24 cellular contexts compared by ENCODE assay signal in the genomic region with DNA sequence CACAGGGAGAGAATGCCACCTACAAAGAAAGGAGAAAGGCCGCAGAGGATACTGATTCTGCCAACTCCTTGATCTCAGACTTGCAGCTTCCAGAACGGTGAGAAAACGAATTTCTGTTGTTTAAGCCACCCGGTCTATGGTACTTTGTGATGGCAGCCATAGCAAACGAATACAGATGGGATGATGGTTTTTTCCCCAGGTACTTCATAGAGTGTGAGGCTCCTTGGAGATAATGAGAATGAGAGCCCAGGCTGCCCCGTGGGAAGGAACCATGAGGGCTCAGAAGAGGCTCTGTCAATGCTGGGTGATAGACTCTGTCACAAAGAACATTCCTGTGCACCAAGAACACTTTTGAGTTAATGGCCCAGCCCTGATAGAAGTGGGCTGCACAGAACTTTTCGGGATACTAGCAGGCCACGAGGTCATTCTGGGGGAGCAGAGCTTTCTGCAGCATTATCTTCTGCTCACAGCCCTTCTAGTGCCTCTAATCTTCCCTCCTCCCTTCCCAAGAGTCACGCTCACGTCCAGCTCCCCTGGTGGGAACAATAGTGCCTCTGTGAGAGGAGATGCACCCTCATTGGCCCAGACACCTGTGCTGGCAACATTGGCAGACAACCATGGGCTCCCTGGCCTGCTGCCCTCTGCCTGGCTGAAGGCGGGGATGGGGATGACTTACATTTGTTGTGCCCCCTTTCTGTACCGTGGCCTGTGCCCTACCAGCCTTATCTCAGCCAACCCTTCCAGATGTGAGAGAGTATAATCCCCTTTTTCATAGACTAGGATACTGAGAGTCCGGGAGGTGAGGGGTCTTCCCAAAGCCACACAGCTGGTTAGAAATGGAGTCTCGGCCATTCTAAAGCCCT. TPM values are rescaled to one million over a fixed set of nuclear protein-coding genes. Genes with fewer than 3 reads are reported as not detected.
"Had no signal": no experiment of that assay in that cellular context is flagged by ENCODE, and none has a peak within 500 bp of the region (broad histone marks: within the 10 kb centered on the region; RNA-seq: fewer than 3 reads in every experiment).

No MANE protein-coding gene starts in this region.

- H3K36me3 ChIP-seq: gastroesophageal sphincter, heart right ventricle, left ventricle myocardium inferior, neutrophil, sigmoid colon, thyroid gland had no signal

- H3K4me3 Mint-ChIP-seq: activated CD4-positive, alpha-beta T cell treated with anti-CD3 and anti-CD28 coated beads, Interleukin-2, amount 10 ng/mL, durations not matched to agents 7 days and 5 days; activated CD8-positive, alpha-beta T cell treated with anti-CD3 and anti-CD28 coated beads, Interleukin-2, amount 10 ng/mL, durations not matched to agents 7 days and 5 days; activated naive CD4-positive, alpha-beta T cell treated with anti-CD3 and anti-CD28 coated beads, Interleukin-2, amount 50 U/mL, for 24 hours; memory B cell; naive B cell; stimulated activated naive B cell treated with anti-CD40 and anti-IgM and Interleukin-4, amounts not matched to agents 10 μg/mL and 1 μg/mL and 100 μg/mL, for 72 hours had no signal

- H3K4me1 ChIP-seq: gastroesophageal sphincter, heart right ventricle, left ventricle myocardium inferior, sigmoid colon, thyroid gland had no signal

- H3K27ac ChIP-seq: gastroesophageal sphincter, heart right ventricle, left ventricle myocardium inferior, neutrophil, sigmoid colon, thyroid gland had no signal

- DNase-seq: activated CD4-positive, alpha-beta T cell treated with anti-CD3 and anti-CD28 coated beads, Interleukin-2, amount 10 ng/mL, durations not matched to agents 7 days and 5 days; activated CD8-positive, alpha-beta T cell treated with anti-CD3 and anti-CD28 coated beads, Interleukin-2, amount 10 ng/mL, durations not matched to agents 7 days and 5 days; activated gamma-delta T cell; effector CD4-positive, alpha-beta T cell; heart right ventricle; kidney glomerular epithelial cell; left ventricle myocardium inferior; mucosa of descending colon; naive B cell; sigmoid colon; stimulated activated CD4-positive, alpha-beta T cell treated with anti-CD3 and anti-CD28 coated beads, Interleukin-4, amount 100 ng/mL, for 4 hours; stimulated activated naive B cell treated with anti-CD40 and anti-IgM and Interleukin-4, amounts not matched to agents 10 μg/mL and 1 μg/mL and 100 μg/mL, for 72 hours; T-helper 1 cell; T1000; thyroid gland had no signal

- H3K4me1 Mint-ChIP-seq: activated naive CD4-positive, alpha-beta T cell treated with anti-CD3 and anti-CD28 coated beads, Interleukin-2, amount 50 U/mL, for 24 hours; memory B cell; naive B cell; stimulated activated naive B cell treated with anti-CD40 and anti-IgM and Interleukin-4, amounts not matched to agents 10 μg/mL and 1 μg/mL and 100 μg/mL, for 72 hours had no signal

- ATAC-seq: activated CD4-positive, CD25-positive, alpha-beta regulatory T cell treated with anti-CD3 and anti-CD28 coated beads, Interleukin-2, amount 50 U/mL, for 24 hours; activated CD8-positive, alpha-beta T cell treated with anti-CD3 and anti-CD28 coated beads, Interleukin-2, amount 10 ng/mL, durations not matched to agents 7 days and 5 days; esophagus mucosa; gastroesophageal sphincter; heart right ventricle; mucosa of descending colon; stimulated activated naive B cell treated with anti-CD40 and anti-IgM and Interleukin-4, amounts not matched to agents 10 μg/mL and 1 μg/mL and 100 μg/mL, for 72 hours had no signal

- H3K36me3 Mint-ChIP-seq: activated naive CD4-positive, alpha-beta T cell treated with anti-CD3 and anti-CD28 coated beads, Interleukin-2, amount 50 U/mL, for 24 hours; memory B cell; naive B cell; stimulated activated naive B cell treated with anti-CD40 and anti-IgM and Interleukin-4, amounts not matched to agents 10 μg/mL and 1 μg/mL and 100 μg/mL, for 72 hours had no signal

- H3K9me3 ChIP-seq: gastroesophageal sphincter, heart right ventricle, left ventricle myocardium inferior, mucosa of descending colon, neutrophil, sigmoid colon, thyroid gland had no signal

- H3K9me3 Mint-ChIP-seq: activated CD4-positive, alpha-beta T cell treated with anti-CD3 and anti-CD28 coated beads, Interleukin-2, amount 10 ng/mL, durations not matched to agents 7 days and 5 days; activated naive CD4-positive, alpha-beta T cell treated with anti-CD3 and anti-CD28 coated beads, Interleukin-2, amount 50 U/mL, for 24 hours; memory B cell; naive B cell; stimulated activated naive B cell treated with anti-CD40 and anti-IgM and Interleukin-4, amounts not matched to agents 10 μg/mL and 1 μg/mL and 100 μg/mL, for 72 hours had no signal

- H3K4me3 ChIP-seq: gastroesophageal sphincter, heart right ventricle, left ventricle myocardium inferior, mucosa of descending colon, sigmoid colon, thyroid gland had no signal

- H3K27ac Mint-ChIP-seq: activated CD4-positive, alpha-beta T cell treated with anti-CD3 and anti-CD28 coated beads, Interleukin-2, amount 10 ng/mL, durations not matched to agents 7 days and 5 days; activated CD8-positive, alpha-beta T cell treated with anti-CD3 and anti-CD28 coated beads, Interleukin-2, amount 10 ng/mL, durations not matched to agents 7 days and 5 days; activated naive CD4-positive, alpha-beta T cell treated with anti-CD3 and anti-CD28 coated beads, Interleukin-2, amount 50 U/mL, for 24 hours; memory B cell; naive B cell; stimulated activated naive B cell treated with anti-CD40 and anti-IgM and Interleukin-4, amounts not matched to agents 10 μg/mL and 1 μg/mL and 100 μg/mL, for 72 hours had no signal

- H3K27me3 ChIP-seq: heart right ventricle, neutrophil, sigmoid colon, thyroid gland had no signal

RNA-seq across cellular contexts. Expression of a gene that starts 5.2 kb away (rescaled TPM):
- total RNA-seq: activated CD4-positive, alpha-beta T cell treated with anti-CD3 and anti-CD28 coated beads, Interleukin-2, amount 10 ng/mL, durations not matched to agents 7 days and 5 days; activated CD8-positive, alpha-beta T cell treated with anti-CD3 and anti-CD28 coated beads, Interleukin-2, amount 10 ng/mL, durations not matched to agents 7 days and 5 days; astrocyte; bronchial epithelial cell; esophagus mucosa; heart right ventricle; left ventricle myocardium inferior; thyroid gland had no signal
- polyA plus RNA-seq: adipose tissue, heart right ventricle had no signal
